ENCODE assay signal across 8 cellular contexts in the genomic region with DNA sequence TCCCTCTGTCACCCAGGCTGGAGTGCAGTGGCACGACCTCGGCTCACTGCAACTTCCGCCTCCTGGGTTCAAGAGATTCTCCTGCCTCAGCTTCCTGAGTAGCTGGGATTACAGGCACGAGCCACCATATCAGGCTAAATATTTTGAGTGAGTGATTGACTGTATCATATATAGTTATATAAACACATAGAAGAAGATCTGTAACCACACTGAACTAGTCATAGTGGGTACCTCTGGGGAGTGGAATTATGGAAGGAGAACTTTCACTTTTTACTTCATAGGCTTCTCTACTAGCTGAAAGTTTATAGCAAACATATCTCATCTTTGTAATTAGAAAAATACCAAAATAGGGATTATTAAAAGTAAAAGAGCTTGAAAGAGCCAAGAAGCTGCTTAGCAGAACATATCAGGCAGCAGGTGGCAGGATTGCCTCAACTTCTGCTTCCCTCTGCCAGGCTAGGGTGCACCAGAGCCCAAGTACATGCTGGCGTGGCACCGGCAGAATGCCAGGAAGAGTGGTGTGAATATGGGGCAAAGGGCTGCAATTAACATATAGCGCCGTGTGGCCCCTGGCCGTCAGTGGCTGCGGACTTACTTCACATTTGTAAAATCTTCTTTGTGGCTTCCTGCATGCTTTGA. TPM values are rescaled to one million over a fixed set of nuclear protein-coding genes. Genes with fewer than 3 reads are reported as not detected.
A peak's percentile ranks its signal among the peaks of the same experiment; 100 is the strongest.
DNase-seq lines count a peak whose midpoint lies in the region; ATAC-seq and TF ChIP-seq lines count a peak whose summit lies in the region.

No MANE protein-coding gene starts in this region.

- H3K9me3 Mint-ChIP-seq in CD8-positive, alpha-beta T cell = no peaks in the 10 kb centered on the region

- POLR2A ChIA-PET in CD8-positive, alpha-beta T cell (lab: Charles Lee) = interaction anchor here (1.6 to 2.2 kb wide), 2 partner anchors 85 to 87 kb away, joined by 3 to 12 read pairs; no protein-coding TSS in a partner anchor
- POLR2A ChIA-PET in HCT116 (lab: Charles Lee) = no interaction called here

- H3K4me1 Mint-ChIP-seq in CD8-positive, alpha-beta T cell (ENCODE audit: low read depth) = peaks cover 38% of the 10 kb centered on the region

- H4K20me1 ChIP-seq in HCT116 (ENCODE audit: insufficient read depth) = no peaks in the 10 kb centered on the region

- TF ChIP-seq CTCF in CD8-positive, alpha-beta T cell (IDR thresholded peaks at IDR 0.05) = peak; percentile 44
- TF ChIP-seq CTCF in HCT116 (IDR thresholded peaks at IDR 0.05 in 2 of 3, conservative IDR thresholded peaks at IDR 0.05 in 1 of 3; ENCODE audit: borderline replicate concordance in 1 of 3, insufficient read depth in 1 of 3, low read depth in 2 of 3, low read length in 2 of 3) (peak; percentile 20 to 36 (median 21); a peak in 4 of 6 replicates), cardiac fibroblast (IDR thresholded peaks at IDR 0.05; ENCODE audit: low read depth, low read length) (peak; percentile 4)

- no peaks in the 10 kb centered on the region for H3K9me3 ChIP-seq in CD8-positive, alpha-beta T cell (ENCODE audit: low read length)
- no peaks in the 10 kb centered on the region for H3K9me3 ChIP-seq in HCT116 (ENCODE audit: control insufficient read depth in 1 of 2, insufficient read depth in 1 of 2, low read depth in 1 of 2, low read length in 2 of 2)

- no peaks in the 10 kb centered on the region for H3K79me2 ChIP-seq in HCT116 (ENCODE audit: insufficient read depth, low read length)

- H3K9ac ChIP-seq in HCT116 (ENCODE audit: low read length) = no peak overlapping the region

- no peaks in the 10 kb centered on the region for H3K27me3 Mint-ChIP-seq in CD8-positive, alpha-beta T cell (ENCODE audit: low read depth)

- intact Hi-C loops in CD8-positive, alpha-beta T cell (cut with DNase I, micrococcal nuclease) = loop anchor here (1.0 to 5.0 kb wide), 3 partner anchors 86 to 319 kb away; no protein-coding TSS in a partner anchor
- intact Hi-C loops in HCT116 (cut with micrococcal nuclease) = loop anchor here (1.0 to 5.0 kb wide), 2 partner anchors 86 to 444 kb away; no protein-coding TSS in a partner anchor

- H2AFZ ChIP-seq in HCT116 (ENCODE audit: low read depth, low read length, poor library complexity, severe bottlenecking) = no peak overlapping the region

- H3K9me2 ChIP-seq in HCT116 (ENCODE audit: insufficient read depth) = no peaks in the 10 kb centered on the region

- peak overlapping the region; percentile 4 for H3K27ac Mint-ChIP-seq in CD8-positive, alpha-beta T cell

- peak; percentile 16 to 75 (median 47) for DNase-seq in CD8-positive, alpha-beta T cell
- peak; percentile 3 for DNase-seq in HCT116 (ENCODE audit: low read depth, low spot score)
- peak; percentile 10 to 80 (median 39) for DNase-seq in T-helper 2 cell
- DNase-seq in cardiac fibroblast (ENCODE audit: low read depth in 2 of 2) = peak; percentile 24 to 34
- DNase-seq in lung microvascular endothelial cell (ENCODE audit: low read depth in 2 of 2) = peak; percentile 20 to 25
- no peak for DNase-seq in NCI-H510A treated with DMSO at 0.1 percent for 48 hours (lab: John Stamatoyannopoulos, UW)
- no peak for DNase-seq in SHP77 treated with DMSO at 0.1 percent for 48 hours (lab: John Stamatoyannopoulos, UW)
- DNase-seq in NCI-H2171 treated with DMSO at 0.1 percent for 48 hours (lab: John Stamatoyannopoulos, UW) = no peak

- CTCF ChIA-PET in CD8-positive, alpha-beta T cell (lab: Charles Lee) = interaction anchor here (0.6 to 3.1 kb wide), 36 partner anchors 8 to 580 kb away, joined by 3 to 39 read pairs (median 4); no protein-coding TSS in a partner anchor
- CTCF ChIA-PET in HCT116 (lab: Charles Lee) = interaction anchor here (1.0 to 2.6 kb wide), 2 partner anchors 86 to 444 kb away, joined by 6 to 29 read pairs; no protein-coding TSS in a partner anchor

- TF ChIP-seq RAD21 in HCT116 (IDR thresholded peaks at IDR 0.05; ENCODE audit: low read depth) = peak; percentile 62

- H3K4me2 ChIP-seq in HCT116 (ENCODE audit: low read length) = no peak overlapping the region

- RAD21 ChIA-PET in HCT116 (lab: Charles Lee; ENCODE audit: low non-redundant PET in 1 of 2, low total read pairs in 2 of 2, uncharacterized antibody in 2 of 2, unreplicated experiment in 2 of 2) = interaction anchor here (0.5 to 1.4 kb wide), 3 partner anchors 86 to 100 kb away, joined by 3 to 6 read pairs (median 3); no protein-coding TSS in a partner anchor

- no peaks in the 10 kb centered on the region for H3K36me3 Mint-ChIP-seq in CD8-positive, alpha-beta T cell

- H3K4me3 ChIP-seq in CD8-positive, alpha-beta T cell (ENCODE audit: low read depth, low read length) = no peak overlapping the region
- H3K4me3 ChIP-seq in HCT116 (replicated peaks in 1 of 2; ENCODE audit: low read depth in 1 of 2, low read length in 2 of 2) (no peak overlapping the region), cardiac fibroblast (replicated peaks in 1 of 2; ENCODE audit: low read depth in 2 of 2, low read length in 2 of 2) (no peak overlapping the region)

- no peaks in the 10 kb centered on the region for H3K27me3 ChIP-seq in CD8-positive, alpha-beta T cell (ENCODE audit: insufficient read depth, low read length)
- H3K27me3 ChIP-seq in HCT116 (ENCODE audit: insufficient read depth, low read length) = no peaks in the 10 kb centered on the region

- no peak overlapping the region for H3K4me3 Mint-ChIP-seq in CD8-positive, alpha-beta T cell

- no peak for TF ChIP-seq POLR2A in HCT116 (IDR thresholded peaks at IDR 0.05; ENCODE audit: borderline replicate concordance, extremely low read depth, insufficient read depth, insufficient read length)

- no peaks in the 10 kb centered on the region for H3K36me3 ChIP-seq in CD8-positive, alpha-beta T cell (ENCODE audit: insufficient read depth, low read length)
- no peaks in the 10 kb centered on the region for H3K36me3 ChIP-seq in HCT116 (ENCODE audit: control insufficient read depth in 1 of 2, insufficient read depth in 2 of 2, low read length in 2 of 2)

- H3K27ac ChIP-seq in CD8-positive, alpha-beta T cell (ENCODE audit: low read depth, low read length) = no peak overlapping the region
- no peak overlapping the region for H3K27ac ChIP-seq in HCT116 (ENCODE audit: low read depth, low read length)

- peaks cover 14% of the 10 kb centered on the region for H3K4me1 ChIP-seq in CD8-positive, alpha-beta T cell (ENCODE audit: insufficient read depth, low read length)
- no peaks in the 10 kb centered on the region for H3K4me1 ChIP-seq in HCT116 (ENCODE audit: control insufficient read depth in 1 of 2, insufficient read depth in 2 of 2, low read length in 2 of 2)

- peak; percentile 72 for ATAC-seq in CD8-positive, alpha-beta T cell
- peak; percentile 68 for ATAC-seq in HCT116

- no TSS peak for BruUV-seq in HCT116 (replicated peaks; lab: Mats Ljungman, UMichigan)

TF ChIP-seq in HCT116, 20 proteins besides CTCF, POLR2A, EP300 and RAD21:
- TF ChIP-seq EZH2 (IDR thresholded peaks at IDR 0.05) = no peak
- TF ChIP-seq, protein P1, sequence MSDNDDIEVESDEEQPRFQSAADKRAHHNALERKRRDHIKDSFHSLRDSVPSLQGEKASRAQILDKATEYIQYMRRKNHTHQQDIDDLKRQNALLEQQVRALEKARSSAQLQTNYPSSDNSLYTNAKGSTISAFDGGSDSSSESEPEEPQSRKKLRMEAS (IDR thresholded peaks at IDR 0.05) = no peak

RNA-seq across cellular contexts. Expression of a gene that starts 39.5 kb away (rescaled TPM):
- total RNA-seq in CD8-positive, alpha-beta T cell = 1 to 10 TPM; 1.2 to 1.5 TPM
- total RNA-seq in HCT116 (2021; ENCODE audit: unreplicated experiment) (not detected), lung microvascular endothelial cell (not detected in 2 replicates)
- not detected in 2 replicates for polyA plus RNA-seq in HCT116 (2012)

Comparison
In these comparisons a context has a peak if more than half of its experiments do, and no peak if none do; other contexts are left out.
1. DNase-seq: peak in CD8-positive, alpha-beta T cell (7 of 7), HCT116 (single experiment), T-helper 2 cell (5 of 5), cardiac fibroblast (2 of 2) and lung microvascular endothelial cell (2 of 2); none in NCI-H510A treated with DMSO at 0.1 percent for 48 hours (single experiment), SHP77 treated with DMSO at 0.1 percent for 48 hours (single experiment) and NCI-H2171 treated with DMSO at 0.1 percent for 48 hours (single experiment).
2. Peak in every context shown above with its lines, with median percentiles within 50 percentile points of each other: CTCF ChIP-seq.